Comparison of ENCODE assay signal across 8 cellular contexts in the genomic region with DNA sequence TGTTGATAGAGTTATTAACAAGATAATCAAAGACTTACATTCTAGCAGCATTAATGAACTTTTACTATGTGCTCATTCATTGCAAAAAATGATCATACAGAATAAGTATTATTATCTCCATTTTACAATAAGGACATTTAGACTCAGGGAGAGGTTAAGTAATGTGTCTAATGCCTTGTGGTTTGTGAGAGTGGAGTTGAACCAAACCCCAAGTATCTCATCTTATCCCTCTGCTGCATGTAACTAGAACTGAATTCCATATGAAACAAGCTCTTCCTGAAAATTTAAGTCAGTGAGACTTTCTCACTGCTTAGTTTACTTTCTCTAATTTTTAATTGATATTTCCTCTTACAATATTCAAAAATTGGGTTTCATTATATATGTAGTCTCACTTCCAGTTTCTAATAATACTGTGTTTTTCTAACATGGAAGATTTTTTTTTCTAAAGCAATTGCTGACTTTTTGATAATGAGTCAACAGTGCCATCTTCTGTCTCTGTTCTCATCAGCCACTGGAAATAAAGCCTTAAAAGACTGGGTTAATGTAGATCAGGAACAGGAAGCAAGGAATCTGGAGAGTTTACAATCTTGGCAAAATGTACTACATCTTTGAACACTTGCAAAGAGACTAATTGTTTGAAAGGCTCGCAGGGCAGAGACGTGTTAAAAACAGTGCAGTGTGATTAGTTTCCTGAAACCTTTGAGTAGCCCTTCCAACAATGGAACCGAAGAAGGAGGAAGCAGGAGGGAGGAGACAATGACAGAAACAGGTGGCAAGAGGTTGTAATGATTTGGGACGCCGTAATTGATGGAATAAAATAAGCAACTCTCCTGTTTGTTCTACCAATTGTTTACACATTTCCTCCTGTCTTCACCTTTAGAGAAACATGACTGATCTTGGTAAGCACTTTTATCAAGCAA.
DNase-seq lines count a peak whose midpoint lies in the region; ATAC-seq and TF ChIP-seq lines count a peak whose summit lies in the region.

No MANE protein-coding gene starts in this region.

- no peak overlapping the region for H2AK5ac ChIP-seq in mesenchymal stem cell (ENCODE audit: low read length, severe bottlenecking)

- H3K27ac ChIP-seq in testis (no peak overlapping the region), mesenchymal stem cell (ENCODE audit: low read length, poor library complexity, severe bottlenecking) (no peak overlapping the region)

- peak overlapping the region; percentile 13 to 68 (median 19) for H3K27ac Mint-ChIP-seq in brain
- no peak overlapping the region for H3K27ac Mint-ChIP-seq in effector memory CD8-positive, alpha-beta T cell

- no peak overlapping the region for H2BK120ac ChIP-seq in mesenchymal stem cell (ENCODE audit: low read depth, low read length)

- no peaks in the 10 kb centered on the region for H3K4me1 ChIP-seq in testis
- no peaks in the 10 kb centered on the region for H3K4me1 ChIP-seq in mesenchymal stem cell (ENCODE audit: control insufficient read depth, insufficient read depth, low read depth, low read length)

- ATAC-seq in GM18873 (IDR thresholded peaks at IDR 0.05; ENCODE audit: low FRiP score, unreplicated experiment), result peak; percentile 93
- ATAC-seq in HG03064 (IDR thresholded peaks at IDR 0.05; ENCODE audit: low read depth, unreplicated experiment), result peak; percentile 76
- no peak for ATAC-seq in effector memory CD8-positive, alpha-beta T cell (replicated peaks)

- no peak overlapping the region for H3K4ac ChIP-seq in mesenchymal stem cell (ENCODE audit: low read depth in 1 of 2, low read length in 2 of 2)

- no peak for TF ChIP-seq POLR2A in testis (IDR thresholded peaks at IDR 0.05)

- H2BK5ac ChIP-seq in mesenchymal stem cell (ENCODE audit: low read depth, low read length, poor library complexity, severe bottlenecking), result no peak overlapping the region

- WGBS in testis, 2 donors, result 20 to 23% methylated on average over 5 of the region's 5 CpGs
- WGBS in mesenchymal stem cell, result 16% methylated on average over 3 of the region's 5 CpGs

- H4K91ac ChIP-seq in mesenchymal stem cell (ENCODE audit: low read length), result no peak overlapping the region

- H2BK12ac ChIP-seq in mesenchymal stem cell (ENCODE audit: low read length in 2 of 2), result no peak overlapping the region

- peak overlapping the region; percentile 1 to 72 (median 33) for H3K4me3 Mint-ChIP-seq in brain
- H3K4me3 Mint-ChIP-seq in effector memory CD8-positive, alpha-beta T cell, result no peak overlapping the region

- H3K79me1 ChIP-seq in mesenchymal stem cell (replicated peaks; ENCODE audit: low read length, poor library complexity, severe bottlenecking), result no peaks in the 10 kb centered on the region

- H2AFZ ChIP-seq in mesenchymal stem cell (ENCODE audit: low read depth, low read length), result no peak overlapping the region

- peaks cover 0 to 7% (median 0%) of the 10 kb centered on the region in 5 experiments for H3K9me3 Mint-ChIP-seq in brain
- no peaks in the 10 kb centered on the region for H3K9me3 Mint-ChIP-seq in effector memory CD8-positive, alpha-beta T cell

- TF ChIP-seq CTCF in brain (conservative IDR thresholded peaks at IDR 0.05) (peak; percentile 56 to 66), testis (IDR thresholded peaks at IDR 0.05) (peak; percentile 14 to 36 (median 20))

- H3K18ac ChIP-seq in mesenchymal stem cell (ENCODE audit: low read depth in 1 of 2, low read length in 2 of 2), result no peak overlapping the region

- H3K27me3 Mint-ChIP-seq in brain, result no peaks in the 10 kb centered on the region
- no peaks in the 10 kb centered on the region for H3K27me3 Mint-ChIP-seq in effector memory CD8-positive, alpha-beta T cell

- no peak overlapping the region for H3K14ac ChIP-seq in mesenchymal stem cell (ENCODE audit: low read length in 2 of 2)

- no peak overlapping the region for H4K8ac ChIP-seq in mesenchymal stem cell (ENCODE audit: low read length)

- no peak overlapping the region for H2BK15ac ChIP-seq in mesenchymal stem cell (ENCODE audit: low read depth, poor library complexity, severe bottlenecking)

- intact Hi-C loops in testis (cut with DNase I; ENCODE audit: low total_unique reads), result no loop called here

- H3K4me3 ChIP-seq in testis (no peak overlapping the region), mesenchymal stem cell (ENCODE audit: insufficient read depth in 1 of 2, low read depth in 1 of 2, low read length in 2 of 2) (peak overlapping the region in 1 of 2 experiments; percentile 35)

- H3K4me2 ChIP-seq in mesenchymal stem cell (ENCODE audit: low read length, poor library complexity, severe bottlenecking), result no peak overlapping the region

- H3K23ac ChIP-seq in mesenchymal stem cell (ENCODE audit: low read length in 2 of 2), result no peak overlapping the region

- DNase-seq in A172 (ENCODE audit: low spot score), result peak; percentile 69
- peak; percentile 34 for DNase-seq in NCI-H2081 treated with DMSO at 0.1 percent for 48 hours (lab: John Stamatoyannopoulos, UW)
- no peak for DNase-seq in testis
- no peak for DNase-seq in mesenchymal stem cell
- no peak for DNase-seq in effector memory CD8-positive, alpha-beta T cell

- no peaks in the 10 kb centered on the region for H3K9me3 ChIP-seq in testis
- H3K9me3 ChIP-seq in mesenchymal stem cell (ENCODE audit: control insufficient read depth, low read length), result no peaks in the 10 kb centered on the region

- no peak overlapping the region for H3K9ac ChIP-seq in mesenchymal stem cell (ENCODE audit: low read length)

- H3K4me1 Mint-ChIP-seq in brain, result peaks cover 19% of the 10 kb centered on the region
- no peaks in the 10 kb centered on the region for H3K4me1 Mint-ChIP-seq in effector memory CD8-positive, alpha-beta T cell (ENCODE audit: low read depth in 2 of 2)

- no peaks in the 10 kb centered on the region for H3K36me3 Mint-ChIP-seq in brain
- peaks cover 2% of the 10 kb centered on the region for H3K36me3 Mint-ChIP-seq in effector memory CD8-positive, alpha-beta T cell (ENCODE audit: insufficient read depth)

- H3K27me3 ChIP-seq in testis (no peaks in the 10 kb centered on the region), mesenchymal stem cell (ENCODE audit: control insufficient read depth in 1 of 2, insufficient read depth in 1 of 2, low read length in 2 of 2) (no peaks in the 10 kb centered on the region)

- H3K36me3 ChIP-seq in testis (ENCODE audit: low read depth, missing control alignments) (no peaks in the 10 kb centered on the region), mesenchymal stem cell (ENCODE audit: control insufficient read depth in 1 of 2, insufficient read depth in 2 of 2, low read depth in 1 of 2, low read length in 2 of 2) (no peaks in the 10 kb centered on the region)

Comparison
In these comparisons a context has a peak if more than half of its experiments do, and no peak if none do; other contexts are left out.
1. DNase-seq: peak in A172 (single experiment) and NCI-H2081 treated with DMSO at 0.1 percent for 48 hours (single experiment); none in testis (single experiment), mesenchymal stem cell (single experiment) and effector memory CD8-positive, alpha-beta T cell (0 of 3).
2. H3K27ac Mint-ChIP-seq: peak in brain (5 of 5); none in effector memory CD8-positive, alpha-beta T cell (0 of 2).
3. H3K4me3 Mint-ChIP-seq: peak in brain (5 of 5); none in effector memory CD8-positive, alpha-beta T cell (0 of 2).